ENCODE assay signal across 28 cellular contexts in the genomic region with DNA sequence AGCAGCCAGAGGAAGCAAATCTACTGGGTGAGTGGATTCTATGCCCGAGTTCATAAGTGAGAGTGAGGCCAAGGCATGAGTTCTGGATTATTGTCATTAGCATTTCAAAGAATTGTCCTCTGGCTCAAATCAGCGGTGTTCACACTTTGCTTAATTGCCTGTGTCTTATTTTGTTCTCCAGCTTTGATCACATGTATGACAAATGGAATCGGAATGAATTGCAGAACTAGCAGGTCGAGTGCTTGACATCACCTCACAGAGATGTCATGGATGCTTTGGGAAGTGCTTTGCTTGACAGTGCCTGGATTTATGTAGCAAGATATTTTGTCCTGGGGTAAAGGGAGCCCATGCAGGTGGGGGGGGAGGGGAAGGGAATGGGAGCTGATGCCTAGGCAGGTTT.
"Had no signal": no experiment of that assay in that cellular context is flagged by ENCODE, and none has a peak within 500 bp of the region (broad histone marks: within the 10 kb centered on the region; RNA-seq: fewer than 3 reads in every experiment).

No MANE protein-coding gene starts in this region.

- H3K36me3 ChIP-seq: ascending aorta, cardiac muscle cell, SJCRH30 had no signal

- H3K4me1 Mint-ChIP-seq: activated naive CD8-positive, alpha-beta T cell treated with anti-CD3 and anti-CD28 coated beads, Interleukin-2, amount 50 U/mL, for 24 hours had no signal

- H3K4me2 ChIP-seq: KMS-11, SK-N-SH had no signal

- H3K36me3 Mint-ChIP-seq: activated naive CD4-positive, alpha-beta T cell treated with anti-CD3 and anti-CD28 coated beads, Interleukin-2, amount 50 U/mL, for 72 hours had no signal

- H3K9me2 ChIP-seq: SK-N-SH had no signal

- DNase-seq: activated CD4-positive, alpha-beta T cell treated with anti-CD3 and anti-CD28 coated beads for 4 hours; activated CD8-positive, alpha-beta memory T cell treated with anti-CD3 and anti-CD28 coated beads, Interleukin-2, amount 50 U/mL, for 48 hours; activated CD8-positive, alpha-beta T cell treated with anti-CD3 and anti-CD28 coated beads, Interleukin-2, amount 10 ng/mL, durations not matched to agents 7 days and 5 days; activated effector memory CD4-positive, alpha-beta T cell treated with Interleukin-2 at 50 U/mL for 16 hours; activated naive CD4-positive, alpha-beta T cell; activated naive CD8-positive, alpha-beta T cell treated with anti-CD3 and anti-CD28 coated beads, Interleukin-2, amount 50 U/mL, for 24 hours; activated T-cell treated with anti-CD3 and anti-CD28 coated beads, Interleukin-2, amount 50 U/mL, for 1 hour; amniotic stem cell; NCI-H1092; NCI-H1417; NCI-H1930; NCI-H2171; NCI-H2227 treated with DMSO at 0.1 percent for 48 hours; NCI-H446 treated with DMSO at 0.1 percent for 48 hours; NCI-H526 treated with DMSO at 0.1 percent for 48 hours; OCI-M1; Right ventricle myocardium superior; SJCRH30; SK-N-SH had no signal

- H3K4me3 Mint-ChIP-seq: activated CD8-positive, alpha-beta T cell treated with anti-CD3 and anti-CD28 coated beads, Interleukin-2, amount 10 ng/mL, durations not matched to agents 7 days and 5 days; activated naive CD8-positive, alpha-beta T cell treated with anti-CD3 and anti-CD28 coated beads, Interleukin-2, amount 50 U/mL, for 24 hours; activated T-helper 1 cell treated with anti-CD3 and anti-CD28 coated beads, Interleukin-12 subunit alpha, Interleukin-12 subunit beta, Interleukin-2, Interleukin-4 antibody, amounts not matched to agents 30 ng/mL and 10 ng/mL and 1 ng/mL, durations not matched to agents 14 hours and 24 hours and 36 hours; brain; T-helper 2 cell treated with Interferon-gamma antibody and Interleukin-4, amounts not matched to agents 5 μg/mL and 100 μg/mL, for 36 hours had no signal

- H3K9me3 Mint-ChIP-seq: activated naive CD8-positive, alpha-beta T cell treated with anti-CD3 and anti-CD28 coated beads, Interleukin-2, amount 50 U/mL, for 24 hours; activated T-helper 1 cell treated with anti-CD3 and anti-CD28 coated beads, Interleukin-12 subunit alpha, Interleukin-12 subunit beta, Interleukin-2, Interleukin-4 antibody, amounts not matched to agents 30 ng/mL and 10 ng/mL and 1 ng/mL, durations not matched to agents 14 hours and 24 hours and 36 hours; T-helper 2 cell treated with Interferon-gamma antibody and Interleukin-4, amounts not matched to agents 5 μg/mL and 100 μg/mL, for 36 hours had no signal

- H3K4me1 ChIP-seq: ascending aorta, SJCRH30 had no signal

- H3K9ac ChIP-seq: KMS-11, SK-N-SH had no signal

- H3K27ac ChIP-seq: ascending aorta, cardiac muscle cell, KMS-11, SJCRH30 had no signal

- ATAC-seq: activated CD4-positive, CD25-positive, alpha-beta regulatory T cell treated with anti-CD3 and anti-CD28 coated beads, Interleukin-2, amount 50 U/mL, for 24 hours; activated CD8-positive, alpha-beta T cell treated with anti-CD3 and anti-CD28 coated beads, Interleukin-2, amount 10 ng/mL, durations not matched to agents 7 days and 5 days; activated naive CD4-positive, alpha-beta T cell treated with anti-CD3 and anti-CD28 coated beads, Interleukin-2, amount 50 U/mL, for 72 hours; activated naive CD8-positive, alpha-beta T cell treated with anti-CD3 and anti-CD28 coated beads, Interleukin-2, amount 50 U/mL, for 24 hours; Panc1 had no signal

- H3K27me3 ChIP-seq: ascending aorta, cardiac muscle cell had no signal

- H3K27ac Mint-ChIP-seq: activated CD8-positive, alpha-beta T cell treated with anti-CD3 and anti-CD28 coated beads, Interleukin-2, amount 10 ng/mL, durations not matched to agents 7 days and 5 days; activated naive CD4-positive, alpha-beta T cell treated with anti-CD3 and anti-CD28 coated beads, Interleukin-2, amount 50 U/mL, for 72 hours; activated naive CD8-positive, alpha-beta T cell treated with anti-CD3 and anti-CD28 coated beads, Interleukin-2, amount 50 U/mL, for 24 hours; activated T-helper 1 cell treated with anti-CD3 and anti-CD28 coated beads, Interleukin-12 subunit alpha, Interleukin-12 subunit beta, Interleukin-2, Interleukin-4 antibody, amounts not matched to agents 30 ng/mL and 10 ng/mL and 1 ng/mL, durations not matched to agents 14 hours and 24 hours and 36 hours; brain; T-helper 2 cell treated with Interferon-gamma antibody and Interleukin-4, amounts not matched to agents 5 μg/mL and 100 μg/mL, for 36 hours had no signal

- H3K4me3 ChIP-seq: ascending aorta, cardiac muscle cell, SJCRH30 had no signal
